ENCODE assay signal across 1 cellular context in genomic region chrX:18129694-18130093, GRCh38.
TF ChIP-seq lines count a peak whose summit lies in the region.

No MANE protein-coding gene starts in this region.

TF ChIP-seq in SK-N-SH treated with all-trans-retinoic acid at 6 μM for 48 hours, 23 proteins besides CTCF, POLR2A, EP300 and RAD21 (continued from another document):
- TF ChIP-seq CREB5 (CRISPR knock-in tag; IDR thresholded peaks at IDR 0.05; ENCODE audit: low read depth) (no peak), OSR1 (CRISPR knock-in tag; IDR thresholded peaks at IDR 0.05) (no peak), ZFP3 (CRISPR knock-in tag; IDR thresholded peaks at IDR 0.05) (no peak), SNAI2 (CRISPR knock-in tag; IDR thresholded peaks at IDR 0.05) (no peak), GLIS3 (CRISPR knock-in tag; IDR thresholded peaks at IDR 0.05) (no peak), RARB (CRISPR knock-in tag; IDR thresholded peaks at IDR 0.05) (no peak), CSDC2 (CRISPR knock-in tag; IDR thresholded peaks at IDR 0.05) (no peak), PPARA (CRISPR knock-in tag; IDR thresholded peaks at IDR 0.05; ENCODE audit: borderline replicate concordance) (no peak), PATZ1 (CRISPR knock-in tag; IDR thresholded peaks at IDR 0.05; ENCODE audit: borderline replicate concordance) (no peak), POU6F1 (CRISPR knock-in tag; IDR thresholded peaks at IDR 0.05; ENCODE audit: borderline replicate concordance, low read depth) (no peak)
